Comparison of ENCODE assay signal across 9 cellular contexts in genomic region chr5:140725799-140726471, GRCh38. TPM values are rescaled to one million over a fixed set of nuclear protein-coding genes. Genes with fewer than 3 reads are reported as not detected.
DNase-seq lines count a peak whose midpoint lies in the region; ATAC-seq and TF ChIP-seq lines count a peak whose summit lies in the region.
"Had no signal": no experiment of that assay in that cellular context is flagged by ENCODE, and none has a peak within 500 bp of the region (broad histone marks: within the 10 kb centered on the region; RNA-seq: fewer than 3 reads in every experiment).

No MANE protein-coding gene starts in this region.

- H3K4me1 Mint-ChIP-seq in Caco-2 (ENCODE audit: low read depth, unreplicated experiment) = no peaks in the 10 kb centered on the region
- H3K4me1 Mint-ChIP-seq in T-helper 2 cell treated with Interferon-gamma antibody and Interleukin-4, amounts not matched to agents 5 μg/mL and 100 μg/mL, for 36 hours (ENCODE audit: low read depth) = peaks cover 9% of the 10 kb centered on the region

- H3K27ac Mint-ChIP-seq in Caco-2 (ENCODE audit: unreplicated experiment) = peak overlapping the region; percentile 89
- peak overlapping the region; percentile 62 for H3K27ac Mint-ChIP-seq in T-helper 2 cell treated with Interferon-gamma antibody and Interleukin-4, amounts not matched to agents 5 μg/mL and 100 μg/mL, for 36 hours

- intact Hi-C loops in Caco-2 (cut with micrococcal nuclease; ENCODE audit: unreplicated experiment) = no loop called here

- peak overlapping the region; percentile 74 for H3K4me3 Mint-ChIP-seq in Caco-2 (ENCODE audit: unreplicated experiment)
- peak overlapping the region; percentile 82 for H3K4me3 Mint-ChIP-seq in T-helper 2 cell treated with Interferon-gamma antibody and Interleukin-4, amounts not matched to agents 5 μg/mL and 100 μg/mL, for 36 hours

- no peaks in the 10 kb centered on the region for H3K27me3 Mint-ChIP-seq in Caco-2 (ENCODE audit: insufficient read depth, unreplicated experiment)
- peaks cover 13% of the 10 kb centered on the region for H3K27me3 Mint-ChIP-seq in T-helper 2 cell treated with Interferon-gamma antibody and Interleukin-4, amounts not matched to agents 5 μg/mL and 100 μg/mL, for 36 hours (ENCODE audit: low read depth)

- no TSS peak for BruUV-seq in Caco-2 (replicated peaks; lab: Mats Ljungman, UMichigan)

- H3K27ac ChIP-seq in iPS-20b (ENCODE audit: low read length) = no peak overlapping the region
- H3K27ac ChIP-seq: Peyer's patch had no signal

- in situ Hi-C loops in astrocyte of the cerebellum (cut with HindIII; ENCODE audit: low sequenced_read_pairs) = no loop called here

- POLR2A ChIA-PET in Caco-2 (lab: Charles Lee) = interaction anchor here (1.2 kb wide), 1 partner anchor 35 kb away, joined by 3 read pairs; no protein-coding TSS in a partner anchor

- H3K9me3 ChIP-seq in Caco-2 = no peaks in the 10 kb centered on the region
- no peaks in the 10 kb centered on the region for H3K9me3 ChIP-seq in iPS-20b (ENCODE audit: insufficient read depth, low read depth, low read length)
- H3K9me3 ChIP-seq: Peyer's patch had no signal

- CTCF ChIA-PET in Caco-2 (lab: Charles Lee) = interaction anchor here (0.6 to 0.9 kb wide), 3 partner anchors 15 to 427 kb away, joined by 3 to 6 read pairs (median 3); partner anchors contain the start of genes HARS1 and HARS2

- peak; percentile 96 for ATAC-seq in GM21381 (IDR thresholded peaks at IDR 0.05; ENCODE audit: unreplicated experiment)

- peaks cover 16% of the 10 kb centered on the region for H3K36me3 Mint-ChIP-seq in Caco-2 (ENCODE audit: insufficient read depth, unreplicated experiment)
- H3K36me3 Mint-ChIP-seq in T-helper 2 cell treated with Interferon-gamma antibody and Interleukin-4, amounts not matched to agents 5 μg/mL and 100 μg/mL, for 36 hours (ENCODE audit: low read depth) = peaks cover 2% of the 10 kb centered on the region

- no peaks in the 10 kb centered on the region for H3K27me3 ChIP-seq in Caco-2 (replicated peaks; ENCODE audit: control insufficient read depth, insufficient read depth, low read length)
- H3K27me3 ChIP-seq in iPS-20b (ENCODE audit: insufficient read depth, low read length) = no peaks in the 10 kb centered on the region
- H3K27me3 ChIP-seq: Peyer's patch had no signal

- no peaks in the 10 kb centered on the region for H3K9me3 Mint-ChIP-seq in Caco-2 (ENCODE audit: unreplicated experiment)
- no peaks in the 10 kb centered on the region for H3K9me3 Mint-ChIP-seq in T-helper 2 cell treated with Interferon-gamma antibody and Interleukin-4, amounts not matched to agents 5 μg/mL and 100 μg/mL, for 36 hours

- TF ChIP-seq CTCF in Caco-2 (IDR thresholded peaks at IDR 0.05; ENCODE audit: insufficient read depth in 1 of 2, low read depth in 1 of 2, low read length in 1 of 2, severe bottlenecking in 1 of 2, unreplicated experiment in 1 of 2) (no peak), astrocyte of the cerebellum (IDR thresholded peaks at IDR 0.05; ENCODE audit: low read depth, low read length, missing control alignments) (no peak)

- H3K4me3 ChIP-seq in Caco-2 (ENCODE audit: low read depth, low read length) = peak overlapping the region; percentile 8
- peak overlapping the region; percentile 42 for H3K4me3 ChIP-seq in astrocyte of the cerebellum (ENCODE audit: low read depth, low read length)
- peak overlapping the region; percentile 66 for H3K4me3 ChIP-seq in iPS-20b (ENCODE audit: low read length)

- H3K36me3 ChIP-seq in Caco-2 (ENCODE audit: control insufficient read depth, insufficient read depth, low read length) (no peaks in the 10 kb centered on the region), iPS-20b (ENCODE audit: insufficient read depth, low read depth, low read length) (no peaks in the 10 kb centered on the region)
- H3K36me3 ChIP-seq: Peyer's patch had no signal

- no peak overlapping the region for H3K9ac ChIP-seq in iPS-20b (ENCODE audit: low read depth, low read length)

- H3K4me1 ChIP-seq in Caco-2 (no peaks in the 10 kb centered on the region), iPS-20b (ENCODE audit: insufficient read depth, low read length) (no peaks in the 10 kb centered on the region)
- H3K4me1 ChIP-seq: Peyer's patch had no signal

- DNase-seq in Caco-2 = peak; percentile 84 to 87
- peak; percentile 86 for DNase-seq in HPDE6-E6E7 (ENCODE audit: extremely low spot score)
- peak; percentile 84 for DNase-seq in T-helper 2 cell treated with Interferon-gamma antibody and Interleukin-4, amounts not matched to agents 5 μg/mL and 100 μg/mL, for 36 hours (ENCODE audit: low spot score)
- peak; percentile 77 for DNase-seq in astrocyte of the cerebellum (ENCODE audit: low read depth)
- peak; percentile 58 to 63 for DNase-seq in stimulated activated CD4-positive, alpha-beta T cell treated with anti-CD3 and anti-CD28 coated beads, Interleukin-1b, Interleukin-23, amount 100 ng/mL, for 4 hours (ENCODE audit: low read depth in 2 of 2)
- no peak for DNase-seq in NCI-H2107 treated with DMSO at 0.1 percent for 48 hours (lab: John Stamatoyannopoulos, UW; ENCODE audit: unreplicated experiment)

RNA-seq across cellular contexts. Expression of gene ZMAT2, which starts 25.7 kb away (rescaled TPM):
- total RNA-seq in Caco-2 (2022) = 73.1 and 76.6 TPM in 2 replicates

RNA-seq across cellular contexts. Expression of gene HARS2, which starts 34.7 kb away (rescaled TPM):
- total RNA-seq in Caco-2 (2022) = 36.5 and 38.6 TPM in 2 replicates

RNA-seq across cellular contexts. Expression of gene HARS1, which starts 34.8 kb away (rescaled TPM):
- total RNA-seq in Caco-2 (2022) = 82.4 and 83.5 TPM in 2 replicates

RNA-seq across cellular contexts. Expression of gene DND1, which starts 52.6 kb away (rescaled TPM):
- total RNA-seq in Caco-2 (2022) = 1.8 TPM in 2 replicates

Comparison
In these comparisons a context has a peak if more than half of its experiments do, and no peak if none do; other contexts are left out.
1. H3K4me3 ChIP-seq: peak in every context shown above with its lines; median percentile 66 in iPS-20b; 42 in astrocyte of the cerebellum; 8 in Caco-2.